ENCODE assay signal across 1 cellular context in genomic region chr12:80420075-80420474, GRCh38.
TF ChIP-seq lines count a peak whose summit lies in the region.

No MANE protein-coding gene starts in this region.

TF ChIP-seq in GM23338, 12 proteins besides CTCF, POLR2A, EP300 and RAD21 (continued from another document):
- no peak for TF ChIP-seq ZNF462 (CRISPR knock-in tag; IDR thresholded peaks at IDR 0.05)
